ENCODE assay signal across 30 cellular contexts in the genomic region with DNA sequence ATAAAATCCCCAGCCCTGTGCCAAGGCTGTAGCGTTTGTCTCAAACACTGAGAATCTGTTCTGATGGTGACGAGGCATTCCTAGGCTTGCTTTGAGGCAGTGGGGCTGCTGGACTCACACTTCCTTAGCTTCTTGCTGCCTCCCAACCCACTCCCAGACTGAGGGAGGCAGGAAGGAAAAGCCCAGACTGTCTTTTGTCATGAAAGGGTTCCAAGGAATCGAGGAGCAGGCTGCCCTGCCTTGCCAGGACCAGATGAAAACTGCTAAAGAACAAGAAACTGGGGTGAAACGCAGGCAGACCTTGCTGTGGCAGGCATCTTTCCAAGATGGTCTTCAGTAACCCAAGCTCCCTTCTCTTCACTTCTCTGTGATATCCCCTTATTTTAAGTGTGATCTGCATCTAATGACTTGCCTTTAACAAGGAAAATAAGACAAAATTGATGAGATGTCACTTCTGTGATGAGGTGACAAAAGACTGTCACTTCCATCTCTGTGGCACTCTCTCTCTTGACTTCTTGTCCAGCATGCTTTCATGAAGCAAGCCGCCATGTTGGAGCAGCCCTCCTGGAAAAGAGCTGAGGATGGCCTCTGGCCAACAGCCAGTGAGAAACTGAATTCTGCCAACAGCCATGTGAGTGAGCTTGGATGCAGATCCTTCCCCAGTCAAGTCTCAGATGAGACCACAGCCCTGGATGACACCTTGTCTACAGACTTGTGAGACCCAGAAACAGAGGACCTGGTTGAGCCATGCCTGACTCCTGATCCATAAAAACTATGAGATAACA.
"Had no signal": no experiment of that assay in that cellular context is flagged by ENCODE, and none has a peak within 500 bp of the region (broad histone marks: within the 10 kb centered on the region; RNA-seq: fewer than 3 reads in every experiment).

No MANE protein-coding gene starts in this region.

- H3K4me3 ChIP-seq: colonic mucosa, gastrocnemius medialis, heart left ventricle, hepatocyte, lower lobe of right lung, mucosa of descending colon, smooth muscle cell, thyroid gland had no signal

- DNase-seq: colonic mucosa; dermis blood vessel endothelial cell; effector memory CD4-positive, alpha-beta T cell; erythroblast; gastrocnemius medialis; heart left ventricle; left colon; left ventricle myocardium superior; lower lobe of right lung; mucosa of descending colon; naive B cell; stimulated activated CD4-positive, alpha-beta T cell treated with anti-CD3 and anti-CD28 coated beads, Interleukin-12 subunit alpha, Interleukin-12 subunit beta, amount 100 ng/mL, for 4 hours; stimulated activated CD4-positive, alpha-beta T cell treated with anti-CD3 and anti-CD28 coated beads, Interleukin-1b, Interleukin-23, amount 100 ng/mL, for 48 hours; stimulated activated CD4-positive, alpha-beta T cell treated with anti-CD3 and anti-CD28 coated beads, Interleukin-4, amount 100 ng/mL, for 1 hour; stimulated activated CD8-positive, alpha-beta memory T cell treated with anti-CD3 and anti-CD28 coated beads, Interleukin-4, amount 100 ng/mL, for 48 hours; stimulated activated naive CD4-positive, alpha-beta T cell; stimulated activated naive CD8-positive, alpha-beta T cell treated with anti-CD3 and anti-CD28 coated beads, Interleukin-15, amount 100 ng/mL, for 72 hours; thyroid gland; trophoblast cell had no signal

- H3K9me3 ChIP-seq: colonic mucosa, gastrocnemius medialis, lower lobe of right lung, neutrophil, thyroid gland had no signal

- H3K4me1 ChIP-seq: colonic mucosa, gastrocnemius medialis, heart left ventricle, lower lobe of right lung, parathyroid adenoma, thyroid gland had no signal

- H3K27me3 Mint-ChIP-seq: central memory CD8-positive, alpha-beta T cell had no signal

- H3K36me3 ChIP-seq: colonic mucosa, gastrocnemius medialis, heart left ventricle, lower lobe of right lung, neutrophil, thyroid gland had no signal

- H3K4me1 Mint-ChIP-seq: central memory CD8-positive, alpha-beta T cell; memory B cell; mesothelial cell of epicardium; naive B cell; neural crest cell; stimulated activated naive CD8-positive, alpha-beta T cell treated with anti-CD3 and anti-CD28 coated beads, Interleukin-15, amount 100 ng/mL, for 72 hours had no signal

- ATAC-seq: gastrocnemius medialis; heart left ventricle; left colon; left ventricle myocardium superior; lower lobe of right lung; mucosa of descending colon; natural killer cell treated with Interleukin-12 subunit alpha and Interleukin-12 subunit beta and Interleukin-15 and Interleukin-18, amount 100 ng/mL, for 72 hours; sciatic nerve; stimulated activated naive CD8-positive, alpha-beta T cell treated with anti-CD3 and anti-CD28 coated beads, Interleukin-15, amount 100 ng/mL, for 72 hours had no signal

- H3K27ac ChIP-seq: colonic mucosa, gastrocnemius medialis, heart left ventricle, hepatocyte, lower lobe of right lung, neutrophil, parathyroid adenoma, thyroid gland had no signal

- H3K4me3 Mint-ChIP-seq: central memory CD8-positive, alpha-beta T cell; memory B cell; mesothelial cell of epicardium; naive B cell; natural killer cell treated with Interleukin-12 subunit alpha and Interleukin-12 subunit beta and Interleukin-15 and Interleukin-18, amount 100 ng/mL, for 72 hours; neural crest cell; stimulated activated naive CD8-positive, alpha-beta T cell treated with anti-CD3 and anti-CD28 coated beads, Interleukin-15, amount 100 ng/mL, for 72 hours had no signal

- H3K36me3 Mint-ChIP-seq: memory B cell; mesothelial cell of epicardium; naive B cell; natural killer cell treated with Interleukin-12 subunit alpha and Interleukin-12 subunit beta and Interleukin-15 and Interleukin-18, amount 100 ng/mL, for 72 hours had no signal

- H3K27me3 ChIP-seq: colonic mucosa, gastrocnemius medialis, hepatocyte, neutrophil, thyroid gland had no signal

- H3K9me3 Mint-ChIP-seq: central memory CD8-positive, alpha-beta T cell; natural killer cell treated with Interleukin-12 subunit alpha and Interleukin-12 subunit beta and Interleukin-15 and Interleukin-18, amount 100 ng/mL, for 72 hours; neural crest cell; stimulated activated naive CD8-positive, alpha-beta T cell treated with anti-CD3 and anti-CD28 coated beads, Interleukin-15, amount 100 ng/mL, for 72 hours had no signal

- H3K27ac Mint-ChIP-seq: memory B cell; mesothelial cell of epicardium; naive B cell; natural killer cell treated with Interleukin-12 subunit alpha and Interleukin-12 subunit beta and Interleukin-15 and Interleukin-18, amount 100 ng/mL, for 72 hours; progenitor cell of endocrine pancreas; stimulated activated naive CD8-positive, alpha-beta T cell treated with anti-CD3 and anti-CD28 coated beads, Interleukin-15, amount 100 ng/mL, for 72 hours had no signal
